ENCODE assay signal across 8 cellular contexts in the genomic region with DNA sequence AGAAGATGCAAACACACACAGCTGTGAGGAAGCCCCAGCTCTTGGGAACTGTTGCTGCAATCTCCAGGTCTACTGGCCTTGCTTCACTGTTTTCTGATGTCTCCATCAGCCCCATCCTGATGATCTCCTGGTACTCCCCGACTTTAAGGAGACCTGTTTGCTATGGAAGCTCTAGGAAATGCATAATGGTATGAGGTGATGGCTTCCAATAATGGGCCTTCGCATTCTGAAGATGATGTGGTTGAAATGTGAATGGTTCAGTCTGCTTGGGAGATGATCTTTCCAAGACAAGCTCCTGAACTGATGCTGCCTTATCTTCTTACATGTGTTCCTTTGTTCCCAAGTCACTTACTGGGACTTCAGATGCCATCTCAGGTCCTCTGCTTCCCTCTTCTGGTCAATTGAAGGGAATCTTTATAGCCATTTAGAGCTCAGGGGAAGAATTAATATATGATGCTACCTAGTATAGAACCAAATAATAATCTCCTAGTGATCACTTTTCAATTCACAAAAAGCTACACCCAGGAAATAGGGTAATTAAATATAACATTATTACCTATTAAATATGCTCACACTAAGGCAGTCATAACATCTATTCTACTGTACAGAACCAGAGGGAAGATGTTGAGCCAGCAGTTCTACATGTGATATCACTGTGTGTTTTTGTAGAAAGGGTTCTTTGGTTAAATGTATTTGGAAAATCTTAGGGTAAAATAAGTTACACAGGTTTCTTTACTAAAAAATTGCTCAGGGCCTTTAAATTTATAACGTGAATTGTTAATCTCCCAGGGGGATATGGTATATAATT.
DNase-seq lines count a peak whose midpoint lies in the region; ATAC-seq and TF ChIP-seq lines count a peak whose summit lies in the region.

No MANE protein-coding gene starts in this region.

- DNase-seq in NAMALWA (ENCODE audit: low spot score) = peak; percentile 39
- peak; percentile 90 for DNase-seq in SK-N-DZ (ENCODE audit: low spot score)
- DNase-seq in fibroblast of the conjunctiva (ENCODE audit: low read depth) = peak; percentile 71
- DNase-seq in pons (ENCODE audit: low spot score) = peak; percentile 91
- DNase-seq in ecto neural progenitor cell (ENCODE audit: low spot score) = no peak
- DNase-seq in T1000 (lab: John Stamatoyannopoulos, UW) = no peak

- no peaks in the 10 kb centered on the region for H3K79me2 ChIP-seq in DOHH2 (ENCODE audit: control insufficient read depth, low read length)

- H3K9me3 ChIP-seq in DOHH2 (ENCODE audit: control insufficient read depth, insufficient read depth, low read length) = no peaks in the 10 kb centered on the region

- no peak overlapping the region for H3K27ac ChIP-seq in DOHH2 (ENCODE audit: low read depth, low read length)

- H3K27me3 ChIP-seq in DOHH2 (ENCODE audit: control insufficient read depth, low read length) = no peaks in the 10 kb centered on the region

- H3K36me3 ChIP-seq in DOHH2 (ENCODE audit: control insufficient read depth, low read length) = no peaks in the 10 kb centered on the region

- no peaks in the 10 kb centered on the region for H4K20me1 ChIP-seq in DOHH2 (ENCODE audit: control insufficient read depth, insufficient read depth, low read depth, low read length)

- no peaks in the 10 kb centered on the region for H3K9me2 ChIP-seq in DOHH2 (replicated peaks; ENCODE audit: control insufficient read depth, low read length)

- no peak overlapping the region for H3K4me3 ChIP-seq in DOHH2 (ENCODE audit: low read length)

- no peak overlapping the region for H3K4me2 ChIP-seq in DOHH2 (ENCODE audit: low read length)

- H3F3A ChIP-seq in DOHH2 (ENCODE audit: control insufficient read depth, insufficient read depth) = no peaks in the 10 kb centered on the region

- no peak for ATAC-seq in HG02970 (IDR thresholded peaks at IDR 0.05; ENCODE audit: low FRiP score, unreplicated experiment)

- no peaks in the 10 kb centered on the region for H3K4me1 ChIP-seq in DOHH2 (ENCODE audit: control insufficient read depth, low read length)

- TF ChIP-seq CTCF in DOHH2 (IDR thresholded peaks at IDR 0.05; ENCODE audit: low read depth, low read length, poor library complexity, severe bottlenecking) = peak; percentile 38

Comparison
In these comparisons a context has a peak if more than half of its experiments do, and no peak if none do; other contexts are left out.
1. DNase-seq: peak in NAMALWA (single experiment), SK-N-DZ (single experiment), fibroblast of the conjunctiva (single experiment) and pons (single experiment); none in ecto neural progenitor cell (single experiment) and T1000 (single experiment).